Comparison of ENCODE assay signal across 2 cellular contexts in the genomic region with DNA sequence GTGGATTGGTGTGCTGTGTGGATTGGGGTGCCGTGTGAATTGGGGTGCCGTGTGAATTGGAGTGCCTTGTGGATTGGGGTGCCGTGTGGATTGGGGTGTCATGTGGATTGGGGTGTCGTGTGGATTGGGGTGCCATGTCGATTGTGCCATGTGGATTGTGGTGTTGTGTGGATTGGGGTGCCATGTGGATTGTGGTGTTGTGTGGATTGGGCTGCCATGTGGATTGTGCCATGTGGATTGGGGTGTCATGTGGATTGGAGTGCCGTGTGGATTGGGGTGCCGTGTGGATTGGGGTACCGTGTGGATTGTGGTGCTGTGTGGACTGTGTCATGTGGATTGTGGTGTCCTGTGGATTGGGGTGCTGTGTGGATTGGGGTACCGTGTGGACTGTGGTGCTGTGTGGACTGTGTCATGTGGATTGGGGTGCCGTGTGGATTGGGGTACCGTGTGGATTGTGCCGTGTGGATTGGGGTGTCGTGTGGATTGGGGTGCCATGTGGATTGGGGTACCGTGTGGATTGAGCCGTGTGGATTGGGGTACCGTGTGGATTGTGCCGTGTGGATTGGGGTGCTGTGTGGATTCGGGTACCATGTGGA.
A peak's percentile ranks its signal among the peaks of the same experiment; 100 is the strongest.
TF ChIP-seq lines count a peak whose summit lies in the region.

No MANE protein-coding gene starts in this region.

TF ChIP-seq in HEK293, 187 proteins besides CTCF, POLR2A, EP300 and RAD21:
- TF ChIP-seq BCL11A (tag by site-specific recombination; IDR thresholded peaks at IDR 0.05; ENCODE audit: low read depth) (no peak), ZNF416 (tag by site-specific recombination; IDR thresholded peaks at IDR 0.05) (no peak), SCRT1 (tag by site-specific recombination; IDR thresholded peaks at IDR 0.05; ENCODE audit: borderline replicate concordance) (no peak), ZBTB10 (tag by site-specific recombination; IDR thresholded peaks at IDR 0.05) (peak; percentile 99)

TF ChIP-seq in H1, 55 proteins besides CTCF, POLR2A, EP300 and RAD21:
- TF ChIP-seq ZNF274 (IDR thresholded peaks at IDR 0.05; ENCODE audit: borderline replicate concordance, extremely low read depth, low read length), result no peak
- TF ChIP-seq CTBP2 (IDR thresholded peaks at IDR 0.05; ENCODE audit: borderline replicate concordance, insufficient read depth, insufficient read length, low read length), result no peak
- no peak for TF ChIP-seq TAF1 (IDR thresholded peaks at IDR 0.05; ENCODE audit: low read depth, low read length)
- TF ChIP-seq SUZ12 (IDR thresholded peaks at IDR 0.05; ENCODE audit: low read length), result no peak
- TF ChIP-seq TCF12 (IDR thresholded peaks at IDR 0.05; ENCODE audit: low read depth, low read length), result no peak
- no peak for TF ChIP-seq SRF (IDR thresholded peaks at IDR 0.05; ENCODE audit: low read depth, low read length)
- TF ChIP-seq FOSL1 (IDR thresholded peaks at IDR 0.05; ENCODE audit: insufficient read depth, low read depth, low read length), result no peak
- TF ChIP-seq RFX5 (IDR thresholded peaks at IDR 0.05; ENCODE audit: borderline replicate concordance, low read depth, low read length), result no peak
- no peak for TF ChIP-seq GTF2F1 (IDR thresholded peaks at IDR 0.05; ENCODE audit: borderline replicate concordance, low read depth, low read length)
- TF ChIP-seq RBBP5 (IDR thresholded peaks at IDR 0.05; ENCODE audit: borderline replicate concordance, low read depth, low read length), result no peak
- no peak for TF ChIP-seq KDM5A (IDR thresholded peaks at IDR 0.05; ENCODE audit: low read length)
- no peak for TF ChIP-seq BCL11A (IDR thresholded peaks at IDR 0.05; ENCODE audit: low read depth in 2 of 2, low read length in 2 of 2)
- no peak for TF ChIP-seq KDM1A (IDR thresholded peaks at IDR 0.05; ENCODE audit: borderline replicate concordance, low read length)
- TF ChIP-seq SIRT6 (IDR thresholded peaks at IDR 0.05; ENCODE audit: low read length), result no peak
- TF ChIP-seq EZH2 (IDR thresholded peaks at IDR 0.05; ENCODE audit: low read depth, low read length, severe bottlenecking), result no peak
- TF ChIP-seq YY1 (IDR thresholded peaks at IDR 0.05; ENCODE audit: low read depth, low read length), result no peak
- no peak for TF ChIP-seq TAF7 (optimal IDR thresholded peaks at IDR 0.05; ENCODE audit: borderline replicate concordance, low read depth, low read length)
- TF ChIP-seq, protein P1, sequence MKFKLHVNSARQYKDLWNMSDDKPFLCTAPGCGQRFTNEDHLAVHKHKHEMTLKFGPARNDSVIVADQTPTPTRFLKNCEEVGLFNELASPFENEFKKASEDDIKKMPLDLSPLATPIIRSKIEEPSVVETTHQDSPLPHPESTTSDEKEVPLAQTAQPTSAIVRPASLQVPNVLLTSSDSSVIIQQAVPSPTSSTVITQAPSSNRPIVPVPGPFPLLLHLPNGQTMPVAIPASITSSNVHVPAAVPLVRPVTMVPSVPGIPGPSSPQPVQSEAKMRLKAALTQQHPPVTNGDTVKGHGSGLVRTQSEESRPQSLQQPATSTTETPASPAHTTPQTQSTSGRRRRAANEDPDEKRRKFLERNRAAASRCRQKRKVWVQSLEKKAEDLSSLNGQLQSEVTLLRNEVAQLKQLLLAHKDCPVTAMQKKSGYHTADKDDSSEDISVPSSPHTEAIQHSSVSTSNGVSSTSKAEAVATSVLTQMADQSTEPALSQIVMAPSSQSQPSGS (IDR thresholded peaks at IDR 0.05; ENCODE audit: low read length), result no peak
